23 cellular contexts compared by ENCODE assay signal in genomic region chr20:48246391-48246790, GRCh38.
"Had no signal": no experiment of that assay in that cellular context is flagged by ENCODE, and none has a peak within 500 bp of the region (broad histone marks: within the 10 kb centered on the region; RNA-seq: fewer than 3 reads in every experiment).

No MANE protein-coding gene starts in this region.

- H3K4me1 ChIP-seq: pancreas, prostate gland, tibial artery, upper lobe of right lung had no signal

- H3K27me3 ChIP-seq: pancreas, stomach, upper lobe of right lung had no signal

- H3K4me3 ChIP-seq: left ventricle myocardium inferior, lung, pancreas, prostate gland, smooth muscle cell, stomach, thoracic aorta, tibial artery, upper lobe of right lung had no signal

- H3K27ac ChIP-seq: left ventricle myocardium inferior, pancreas, prostate gland, stomach, thoracic aorta, tibial artery, upper lobe of right lung had no signal

- DNase-seq: immature natural killer cell; kidney; left ventricle myocardium inferior; mesendoderm; naive thymus-derived CD8-positive, alpha-beta T cell; pancreas; retina; right cardiac atrium; stimulated activated CD4-positive, alpha-beta T cell treated with anti-CD3 and anti-CD28 coated beads, Interleukin-1b, Interleukin-23, amount 100 ng/mL, for 48 hours; stimulated activated CD4-positive, alpha-beta T cell treated with anti-CD3 and anti-CD28 coated beads, Interleukin-2, amount 100 ng/mL, for 48 hours; stimulated activated CD4-positive, alpha-beta T cell treated with anti-CD3 and anti-CD28 coated beads, Interleukin-4, amount 100 ng/mL, for 4 hours; stimulated activated naive B cell treated with anti-CD40 and anti-IgM and Interleukin-4, amounts not matched to agents 10 μg/mL and 1 μg/mL and 100 μg/mL, for 72 hours; stimulated activated naive CD8-positive, alpha-beta T cell treated with anti-CD3 and anti-CD28 coated beads, Interleukin-15, Interleukin-2, amounts not matched to agents 100 U/mL and 50 U/mL, for 24 hours; stomach; tibial artery; trophoblast cell; upper lobe of right lung had no signal

- H3K9me3 ChIP-seq: left ventricle myocardium inferior, pancreas, prostate gland, stomach, thoracic aorta, tibial artery, upper lobe of right lung had no signal

- H3K36me3 ChIP-seq: left ventricle myocardium inferior, pancreas, prostate gland, stomach, thoracic aorta, tibial artery, upper lobe of right lung had no signal

- ATAC-seq: naive thymus-derived CD8-positive, alpha-beta T cell; pancreas; right cardiac atrium; stimulated activated naive B cell treated with anti-CD40 and anti-IgM and Interleukin-4, amounts not matched to agents 10 μg/mL and 1 μg/mL and 100 μg/mL, for 72 hours; stimulated activated naive CD8-positive, alpha-beta T cell treated with anti-CD3 and anti-CD28 coated beads, Interleukin-15, Interleukin-2, amounts not matched to agents 100 U/mL and 50 U/mL, for 24 hours; upper lobe of right lung had no signal

- H3K4me2 ChIP-seq: smooth muscle cell had no signal

- FAIRE-seq: islet of Langerhans, kidney, pancreas, urothelium cell line had no signal
